In the genomic region with DNA sequence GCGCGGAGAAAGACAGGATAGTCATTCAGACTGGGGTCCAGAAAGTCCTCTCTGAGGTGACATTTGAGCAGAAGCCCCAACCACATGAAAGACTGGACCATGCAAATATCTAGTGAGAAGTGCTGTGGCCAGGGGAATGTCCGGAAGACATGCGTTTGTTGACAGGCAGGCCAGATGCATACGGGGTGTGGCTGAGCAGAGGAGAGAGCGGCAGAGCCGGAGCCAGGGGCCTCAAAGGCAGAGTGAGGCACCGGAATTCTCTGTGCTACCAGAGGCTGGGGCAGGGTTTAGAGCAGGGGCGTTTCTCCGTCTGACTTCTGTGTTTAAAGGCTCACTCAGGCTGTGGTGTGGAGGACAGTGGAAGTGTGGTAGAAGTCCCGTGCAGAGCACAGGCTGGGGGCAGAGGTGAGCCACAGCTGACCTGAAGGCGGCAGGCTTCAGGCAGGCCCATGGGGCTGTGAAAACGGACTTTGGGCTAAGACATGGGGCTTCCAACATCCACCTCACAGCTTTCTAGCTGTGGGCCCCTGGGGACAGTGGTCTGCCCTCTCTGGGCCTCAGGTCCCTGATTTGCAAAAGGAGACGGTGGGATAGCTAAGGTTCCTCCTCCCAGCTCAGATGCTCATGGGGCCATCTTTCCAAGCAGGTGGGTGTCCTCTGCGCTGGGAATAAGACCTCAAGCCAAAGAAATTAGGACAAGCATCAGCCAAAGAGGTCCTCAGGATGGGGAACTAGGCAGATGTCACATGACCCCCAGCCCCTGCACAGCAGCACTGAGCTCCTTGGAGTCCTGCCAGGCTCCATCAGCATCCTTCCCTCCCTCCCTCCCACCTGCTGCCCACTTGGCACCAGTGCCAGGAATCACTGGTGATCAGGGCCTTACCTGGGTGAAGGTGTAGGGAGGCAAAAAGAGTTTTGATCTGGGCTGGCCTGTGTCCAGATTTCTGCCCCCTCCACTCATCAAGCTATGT, we compare ENCODE assay signal across 29 cellular contexts. TPM values are rescaled to one million over a fixed set of nuclear protein-coding genes. Genes with fewer than 3 reads are reported as not detected.
DNase-seq lines count a peak whose midpoint lies in the region; ATAC-seq, FAIRE-seq and TF ChIP-seq lines count a peak whose summit lies in the region.
"Had no signal": no experiment of that assay in that cellular context is flagged by ENCODE, and none has a peak within 500 bp of the region (broad histone marks: within the 10 kb centered on the region; RNA-seq: fewer than 3 reads in every experiment).

No MANE protein-coding gene starts in this region.

- intact Hi-C loops in GM12878 (cut with micrococcal nuclease; ENCODE audit: unreplicated experiment): no loop called here
- intact Hi-C loops in sciatic nerve (cut with DNase I): loop anchor here (10.0 kb wide), 1 partner anchor 1165 kb away; a partner anchor contains a TSS

- H3K36me3 Mint-ChIP-seq in activated naive CD8-positive, alpha-beta T cell treated with anti-CD3 and anti-CD28 coated beads, Interleukin-2, amount 50 U/mL, for 24 hours (ENCODE audit: low read depth): no peaks in the 10 kb centered on the region

- H3K27ac Mint-ChIP-seq in activated naive CD8-positive, alpha-beta T cell treated with anti-CD3 and anti-CD28 coated beads, Interleukin-2, amount 50 U/mL, for 24 hours: no peak overlapping the region
- H3K27ac Mint-ChIP-seq: activated B cell treated with CpG ODN at 0.5 μM for 24 hours; activated CD4-positive, alpha-beta memory T cell treated with anti-CD3 and anti-CD28 coated beads, Interleukin-2, amount 10 ng/mL, durations not matched to agents 7 days and 5 days; T-helper 2 cell treated with Interferon-gamma antibody and Interleukin-4, amounts not matched to agents 5 μg/mL and 100 μg/mL, for 36 hours had no signal

- TF ChIP-seq EP300 in GM12878 (IDR thresholded peaks at IDR 0.05; ENCODE audit: borderline replicate concordance in 1 of 2, control insufficient read depth in 1 of 2, low read depth in 2 of 2, low read length in 2 of 2): no peak

- peaks cover under 1% of the 10 kb centered on the region for H3K27me3 Mint-ChIP-seq in activated naive CD8-positive, alpha-beta T cell treated with anti-CD3 and anti-CD28 coated beads, Interleukin-2, amount 50 U/mL, for 24 hours
- H3K27me3 Mint-ChIP-seq: activated B cell treated with CpG ODN at 0.5 μM for 24 hours had no signal

- CTCF ChIA-PET in GM12878 (lab: Yijun Ruan, JAX): interaction anchor here (0.9 to 1.9 kb wide), 8 partner anchors 8 to 294 kb away, joined by 3 to 5 read pairs (median 4); a partner anchor contains a TSS

- SMC1A ChIA-PET in GM12878 (lab: Charles Lee; ENCODE audit: uncharacterized antibody, unreplicated experiment): interaction anchor here (0.6 to 1.3 kb wide), 5 partner anchors 34 to 105 kb away, joined by 3 to 4 read pairs (median 3); no protein-coding TSS in a partner anchor

- H3K79me2 ChIP-seq in GM12878 (ENCODE audit: control insufficient read depth, insufficient read depth, low read length): no peaks in the 10 kb centered on the region
- H3K79me2 ChIP-seq: hepatocyte had no signal

- RAD21 ChIA-PET in GM12878 (lab: Charles Lee; ENCODE audit: unreplicated experiment): interaction anchor here (0.7 to 1.3 kb wide), 3 partner anchors 11 to 291 kb away, joined by 3 to 6 read pairs (median 4); a partner anchor contains a TSS

- peaks cover 35% of the 10 kb centered on the region for H3K4me1 ChIP-seq in GM12878 (ENCODE audit: control insufficient read depth, insufficient read depth, low read length)
- H3K4me1 ChIP-seq: BE2C, Caco-2, foreskin keratinocyte, lower lobe of right lung, upper lobe of left lung had no signal

- WGBS in GM12878 (ENCODE audit: insufficient coverage, insufficient replicate concordance, low lambda C conversion rate, missing lambda C conversion rate): 27% methylated on average over 15 of the region's 15 CpGs

- H3K9me3 Mint-ChIP-seq in activated naive CD8-positive, alpha-beta T cell treated with anti-CD3 and anti-CD28 coated beads, Interleukin-2, amount 50 U/mL, for 24 hours: no peaks in the 10 kb centered on the region
- H3K9me3 Mint-ChIP-seq: activated B cell treated with CpG ODN at 0.5 μM for 24 hours; T-helper 2 cell treated with Interferon-gamma antibody and Interleukin-4, amounts not matched to agents 5 μg/mL and 100 μg/mL, for 36 hours had no signal

- H4K20me1 ChIP-seq in GM12878 (ENCODE audit: control insufficient read depth, insufficient read depth): no peaks in the 10 kb centered on the region

- TF ChIP-seq RAD21 in GM12878 (IDR thresholded peaks at IDR 0.05; ENCODE audit: insufficient read depth, low read depth, low read length): no peak

- in situ Hi-C loops in GM12878 (cut with MboI): no loop called here
- in situ Hi-C loops in ACHN (cut with HindIII; ENCODE audit: low pct_ligation_motif_present, low pct_unique_long_range_greater_than_20kb, low sequenced_read_pairs): no loop called here

- H3K36me3 ChIP-seq in GM12878 (ENCODE audit: control insufficient read depth in 2 of 2, insufficient read depth in 2 of 2, low read length in 1 of 2): no peaks in the 10 kb centered on the region
- H3K36me3 ChIP-seq: BE2C, lower lobe of right lung, upper lobe of left lung had no signal

- TF ChIP-seq POLR2A in GM12878 (IDR thresholded peaks at IDR 0.05; ENCODE audit: low read depth, low read length): no peak

- H3K4me1 Mint-ChIP-seq in activated naive CD8-positive, alpha-beta T cell treated with anti-CD3 and anti-CD28 coated beads, Interleukin-2, amount 50 U/mL, for 24 hours: no peaks in the 10 kb centered on the region
- H3K4me1 Mint-ChIP-seq: activated CD4-positive, alpha-beta memory T cell treated with anti-CD3 and anti-CD28 coated beads, Interleukin-2, amount 10 ng/mL, durations not matched to agents 7 days and 5 days had no signal

- H3K4me2 ChIP-seq in GM12878 (ENCODE audit: control insufficient read depth, insufficient read depth): no peak overlapping the region; the same call in 1 of the 2 replicates
- H3K4me2 ChIP-seq: hepatocyte had no signal

- no peak overlapping the region for H2AFZ ChIP-seq in GM12878 (ENCODE audit: control insufficient read depth, low read depth, low read length)
- H2AFZ ChIP-seq: hepatocyte had no signal

- ATAC-seq in GM12878: peak; percentile 48
- no peak for ATAC-seq in sciatic nerve
- no peak for ATAC-seq in activated naive CD8-positive, alpha-beta T cell treated with anti-CD3 and anti-CD28 coated beads, Interleukin-2, amount 50 U/mL, for 24 hours
- ATAC-seq in HG02885 (IDR thresholded peaks at IDR 0.05; ENCODE audit: poor library complexity, unreplicated experiment): no peak
- ATAC-seq: foreskin keratinocyte, PC-3 had no signal

- H3K9me3 ChIP-seq in GM12878 (replicated peaks; ENCODE audit: control insufficient read depth, insufficient read depth, low read length): no peaks in the 10 kb centered on the region
- H3K9me3 ChIP-seq: BE2C, Caco-2, lower lobe of right lung, upper lobe of left lung had no signal

- BruUV-seq in GM12878 (replicated peaks; lab: Mats Ljungman, UMichigan): no TSS peak

- no peak for FAIRE-seq in GM12878 (lab: Jason Lieb, UNC)
- FAIRE-seq: islet of Langerhans had no signal

- peak; percentile 31 for DNase-seq in NCI-H1694 (lab: John Stamatoyannopoulos, UW)
- DNase-seq in NCI-H1694 treated with DMSO at 0.1 percent for 48 hours (lab: John Stamatoyannopoulos, UW): no peak
- DNase-seq in NCI-H2171 treated with DMSO at 0.1 percent for 48 hours (lab: John Stamatoyannopoulos, UW): peak; percentile 76
- no peak for DNase-seq in GM12878 (ENCODE audit: low read depth, low spot score)
- peak; percentile 55 for DNase-seq in sciatic nerve (ENCODE audit: low spot score)
- DNase-seq in activated naive CD8-positive, alpha-beta T cell treated with anti-CD3 and anti-CD28 coated beads, Interleukin-2, amount 50 U/mL, for 24 hours: no peak
- DNase-seq in ACHN: no peak
- DNase-seq: activated B cell treated with CpG ODN at 0.5 μM for 24 hours; activated CD4-positive, alpha-beta memory T cell treated with anti-CD3 and anti-CD28 coated beads, Interleukin-2, amount 10 ng/mL, durations not matched to agents 7 days and 5 days; activated naive CD4-positive, alpha-beta T cell treated with Interleukin-2 at 50 U/mL for 16 hours; activated T-cell treated with anti-CD3 and anti-CD28 coated beads, Interleukin-2, amount 50 U/mL, for 1 hour; BE2C; Caco-2; central memory CD4-positive, alpha-beta T cell; foreskin keratinocyte; lower lobe of right lung; NCI-H1930; NCI-H526; nucleus accumbens; PC-3 had no signal

- no peak overlapping the region for H3K27ac ChIP-seq in GM12878 (ENCODE audit: control insufficient read depth, insufficient read depth)
- H3K27ac ChIP-seq: epithelial cell of prostate, foreskin keratinocyte, hepatocyte, lower lobe of right lung, upper lobe of left lung had no signal

- H3K9ac ChIP-seq in GM12878 (ENCODE audit: control insufficient read depth, insufficient read depth, low read length): no peak overlapping the region

- no peak for TF ChIP-seq CTCF in GM12878 (IDR thresholded peaks at IDR 0.05 in 2 of 3, conservative IDR thresholded peaks at IDR 0.05 in 1 of 3; ENCODE audit: control insufficient read depth in 2 of 3, extremely low read depth in 1 of 3, insufficient read depth in 1 of 3, low read depth in 3 of 3, low read length in 3 of 3)

- no peak overlapping the region for H3K4me3 Mint-ChIP-seq in activated naive CD8-positive, alpha-beta T cell treated with anti-CD3 and anti-CD28 coated beads, Interleukin-2, amount 50 U/mL, for 24 hours
- H3K4me3 Mint-ChIP-seq: activated B cell treated with CpG ODN at 0.5 μM for 24 hours; activated CD4-positive, alpha-beta memory T cell treated with anti-CD3 and anti-CD28 coated beads, Interleukin-2, amount 10 ng/mL, durations not matched to agents 7 days and 5 days; T-helper 2 cell treated with Interferon-gamma antibody and Interleukin-4, amounts not matched to agents 5 μg/mL and 100 μg/mL, for 36 hours had no signal

- POLR2A ChIA-PET in GM12878 (lab: Charles Lee): interaction anchor here (0.6 kb wide), 1 partner anchor 283 kb away, joined by 3 read pairs; no protein-coding TSS in a partner anchor

- no peak overlapping the region for H3K4me3 ChIP-seq in GM12878
- H3K4me3 ChIP-seq: hepatocyte, lower lobe of right lung, upper lobe of left lung had no signal

- H3K27me3 ChIP-seq in GM12878 (replicated peaks in 1 of 2; ENCODE audit: control insufficient read depth in 2 of 2, insufficient read depth in 2 of 2, low read length in 1 of 2): no peaks in the 10 kb centered on the region; a peak in 1 of 4 replicates
- H3K27me3 ChIP-seq: BE2C, foreskin keratinocyte, hepatocyte, upper lobe of left lung had no signal

RNA-seq across cellular contexts. Expression of a gene that starts 11.2 kb away (rescaled TPM):
- 2.5 and 4.4 TPM in 2 replicates for total RNA-seq in GM12878 (2013; cell fraction: nucleolus; rRNA removed)
- total RNA-seq in GM12878 (2014; rRNA removed): 0.65 and 1.2 TPM in 2 replicates
- 1.3 and 1.6 TPM in 2 replicates for total RNA-seq in GM12878 (2014; rRNA removed; fragmentation: Illumina TruSeq; extraction: Trizol)
- total RNA-seq in GM12878 (2021): 1.5 and 2.7 TPM in 2 replicates
- 3.5 TPM for polyA plus RNA-seq in GM12878 (2011; ENCODE audit: low read depth)
- 0.29 and 0.90 TPM in 2 replicates for polyA plus RNA-seq in GM12878 (2011; rRNA removed)
- polyA plus RNA-seq in GM12878 (2011; cell fraction: cytosol; rRNA removed): 0.51 and 0.60 TPM in 2 replicates
- polyA plus RNA-seq in GM12878 (2011; cell fraction: nucleus; rRNA removed): 4.8 and 6.8 TPM in 2 replicates
- polyA plus RNA-seq in GM12878 (2012): 3.5 and 4.3 TPM in 2 replicates
- polyA plus RNA-seq in GM12878 (2014; fragmentation: Illumina TruSeq; extraction: Trizol): 0.91 and 0.92 TPM in 2 replicates
- polyA plus RNA-seq in GM12878 (2014; fragmentation: Nextera tagmentation; extraction: Ambion mirVana): under 1 TPM; 0.05 to 0.14 TPM
- 1.6 and 2.7 TPM in 2 replicates for polyA plus RNA-seq in GM12878 (2014; rRNA removed)
- under 1 TPM; 0.23 to 0.32 TPM for polyA plus RNA-seq in GM12878 (2016; fragmentation: Nextera tagmentation; extraction: Ambion mirVana)
- polyA minus RNA-seq in GM12878 (2011; rRNA and poly(A)+ RNA removed): 0.44 and 2.4 TPM in 2 replicates
- polyA minus RNA-seq in GM12878 (2011; cell fraction: cytosol; rRNA and poly(A)+ RNA removed): not detected in 2 replicates
- polyA minus RNA-seq in GM12878 (2011; cell fraction: nucleus; rRNA and poly(A)+ RNA removed): 1.2 and 4.2 TPM in 2 replicates
- 0.36 TPM for total RNA-seq in sciatic nerve
- total RNA-seq: A172, Caco-2, foreskin keratinocyte, lower lobe of right lung, PC-3, renal cortical epithelial cell, SK-MEL-5 had no signal
- polyA plus RNA-seq: foreskin keratinocyte had no signal

RNA-seq across cellular contexts. Expression of a gene that starts 45.6 kb away (rescaled TPM):
- total RNA-seq in GM12878 (2013; cell fraction: nucleolus; rRNA removed): not detected in 2 replicates
- total RNA-seq in GM12878 (2014; rRNA removed) (0.06 and 0.11 TPM in 2 replicates), GM12878 (2014; rRNA removed; fragmentation: Illumina TruSeq; extraction: Trizol) (0.09 TPM in 1 of 2 replicates, not detected in the other), GM12878 (2021) (0.36 TPM in 1 of 2 replicates, not detected in the other), sciatic nerve (9.1 TPM)
- polyA plus RNA-seq in GM12878 (2011; ENCODE audit: low read depth): 0.10 TPM
- polyA plus RNA-seq in GM12878 (2011; rRNA removed) (0.07 and 0.12 TPM in 2 replicates), GM12878 (2014; fragmentation: Illumina TruSeq; extraction: Trizol) (0.21 TPM in 1 of 2 replicates, not detected in the other), GM12878 (2014; fragmentation: Nextera tagmentation; extraction: Ambion mirVana) (under 1 TPM; 0.04 to 0.27 TPM), GM12878 (2014; rRNA removed) (0.08 and 0.31 TPM in 2 replicates), GM12878 (2016; fragmentation: Nextera tagmentation; extraction: Ambion mirVana) (under 1 TPM; 0.09 to 0.62 TPM)
- 0.20 and 0.24 TPM in 2 replicates for polyA plus RNA-seq in GM12878 (2011; cell fraction: cytosol; rRNA removed)
- 0.15 TPM in 1 of 2 replicates, not detected in the other for polyA plus RNA-seq in GM12878 (2011; cell fraction: nucleus; rRNA removed)
- polyA plus RNA-seq in GM12878 (2012): 0.07 and 0.48 TPM in 2 replicates
- polyA minus RNA-seq in GM12878 (2011; rRNA and poly(A)+ RNA removed): 0.52 and 0.80 TPM in 2 replicates
- polyA minus RNA-seq in GM12878 (2011; cell fraction: cytosol; rRNA and poly(A)+ RNA removed): not detected in 2 replicates
- polyA minus RNA-seq in GM12878 (2011; cell fraction: nucleus; rRNA and poly(A)+ RNA removed): 0.48 TPM in 1 of 2 replicates, not detected in the other
- total RNA-seq: A172, activated B cell treated with CpG ODN at 0.5 μM for 24 hours, Caco-2, PC-3, renal cortical epithelial cell, SK-MEL-5 had no signal

Comparison
In these comparisons a context has a peak if more than half of its experiments do, and no peak if none do; other contexts are left out.
1. DNase-seq: peak in NCI-H1694 (single experiment), NCI-H2171 treated with DMSO at 0.1 percent for 48 hours (single experiment) and sciatic nerve (single experiment); none in NCI-H1694 treated with DMSO at 0.1 percent for 48 hours (single experiment), GM12878 (single experiment), activated naive CD8-positive, alpha-beta T cell treated with anti-CD3 and anti-CD28 coated beads, Interleukin-2, amount 50 U/mL, for 24 hours (single experiment) and ACHN (single experiment).